In genomic region chr11:1382831-1383607, GRCh38 we compare ENCODE assay signal across 7 cellular contexts. TPM values are rescaled to one million over a fixed set of nuclear protein-coding genes. Genes with fewer than 3 reads are reported as not detected.
A peak's percentile ranks its signal among the peaks of the same experiment; 100 is the strongest.
DNase-seq lines count a peak whose midpoint lies in the region; ATAC-seq lines count a peak whose summit lies in the region.

No MANE protein-coding gene starts in this region.

- no peak overlapping the region for H4K8ac ChIP-seq in mesendoderm (ENCODE audit: low read depth, low read length)

- no peak overlapping the region for H2AK5ac ChIP-seq in mesendoderm (ENCODE audit: low read length)

- DNase-seq in NCI-H748 treated with DMSO at 0.1 percent for 48 hours (lab: John Stamatoyannopoulos, UW) (peak; percentile 54), mesendoderm (peak; percentile 68)
- DNase-seq in activated CD8-positive, alpha-beta memory T cell treated with anti-CD3 and anti-CD28 coated beads for 4 hours (ENCODE audit: low read depth in 2 of 2) = peak; percentile 66 to 69
- peak; percentile 71 for DNase-seq in effector memory CD4-positive, alpha-beta T cell
- peak; percentile 66 for DNase-seq in stimulated activated CD8-positive, alpha-beta memory T cell treated with anti-CD3 and anti-CD28 coated beads, Interleukin-12 subunit alpha, Interleukin-12 subunit beta, amount 100 ng/mL, for 1 hour (ENCODE audit: low read depth)

- ATAC-seq in GM18498 (IDR thresholded peaks at IDR 0.05; ENCODE audit: unreplicated experiment) = peak; percentile 91
- ATAC-seq in HG03045 (IDR thresholded peaks at IDR 0.05; ENCODE audit: unreplicated experiment) = peak; percentile 67

- H3K4me2 ChIP-seq in mesendoderm (ENCODE audit: low read length) = peak overlapping the region; percentile 71

- no peaks in the 10 kb centered on the region for H3K9me3 ChIP-seq in effector memory CD4-positive, alpha-beta T cell (ENCODE audit: control insufficient read depth, low read length)

- no peak overlapping the region for H4K5ac ChIP-seq in mesendoderm (ENCODE audit: low read length)

- H2BK15ac ChIP-seq in mesendoderm (replicated peaks; ENCODE audit: low read depth) = no peak overlapping the region

- H3K9ac ChIP-seq in mesendoderm (ENCODE audit: low read length) = peak overlapping the region; percentile 76

- peak overlapping the region; percentile 56 for H3K4me3 ChIP-seq in effector memory CD4-positive, alpha-beta T cell (ENCODE audit: insufficient read depth, low read depth, low read length, poor library complexity, severe bottlenecking)
- H3K4me3 ChIP-seq in mesendoderm (ENCODE audit: low read length) = peak overlapping the region; percentile 26

- H2BK120ac ChIP-seq in mesendoderm (ENCODE audit: low read depth, low read length) = no peak overlapping the region

- WGBS in mesendoderm (ENCODE audit: extremely low coverage, insufficient coverage, low lambda C conversion rate) = no CpG with 5 or more reads among the region's 56 CpGs

- no peak overlapping the region for H2BK5ac ChIP-seq in mesendoderm (ENCODE audit: low read length)

- no peak overlapping the region for H3K4ac ChIP-seq in mesendoderm (ENCODE audit: low read depth, low read length)

- no peaks in the 10 kb centered on the region for H3K27me3 ChIP-seq in effector memory CD4-positive, alpha-beta T cell (replicated peaks; ENCODE audit: control insufficient read depth, insufficient read depth, low read length, poor library complexity, severe bottlenecking)
- no peaks in the 10 kb centered on the region for H3K27me3 ChIP-seq in mesendoderm (ENCODE audit: insufficient read depth, low read length, poor library complexity)

- H3K36me3 ChIP-seq in effector memory CD4-positive, alpha-beta T cell (ENCODE audit: control insufficient read depth, insufficient read depth, low read length) = no peaks in the 10 kb centered on the region
- H3K36me3 ChIP-seq in mesendoderm (ENCODE audit: control insufficient read depth, insufficient read depth, low read length) = no peaks in the 10 kb centered on the region

- H3K56ac ChIP-seq in mesendoderm (ENCODE audit: low read length) = peak overlapping the region; percentile 93

- H3K27ac ChIP-seq in effector memory CD4-positive, alpha-beta T cell (ENCODE audit: insufficient read depth, low read length, poor library complexity, severe bottlenecking) = peak overlapping the region; percentile 84
- no peak overlapping the region for H3K27ac ChIP-seq in mesendoderm (ENCODE audit: low read depth, low read length)

- no peak overlapping the region for H3K18ac ChIP-seq in mesendoderm (ENCODE audit: low read length)

- H3K79me2 ChIP-seq in mesendoderm (ENCODE audit: control insufficient read depth, insufficient read depth, low read length) = no peaks in the 10 kb centered on the region

- H3K4me1 ChIP-seq in effector memory CD4-positive, alpha-beta T cell (ENCODE audit: control insufficient read depth, insufficient read depth, low read length, poor library complexity, severe bottlenecking) = no peaks in the 10 kb centered on the region
- H3K4me1 ChIP-seq in mesendoderm (ENCODE audit: control insufficient read depth, low read depth, low read length) = no peaks in the 10 kb centered on the region

- H3K23ac ChIP-seq in mesendoderm (ENCODE audit: low read length) = peak overlapping the region; percentile 45

- H3K79me1 ChIP-seq in mesendoderm (ENCODE audit: low read length) = no peaks in the 10 kb centered on the region

RNA-seq across cellular contexts. Expression of gene BRSK2, which starts 6.7 kb away (rescaled TPM):
- polyA plus RNA-seq in mesendoderm (2013, experiment 1 of 2) = 10.0 TPM
- polyA plus RNA-seq in mesendoderm (2013, experiment 2 of 2) = 10.4 TPM
